Comparison of ENCODE assay signal across 10 cellular contexts in genomic region chr3:8657804-8658311, GRCh38. TPM values are rescaled to one million over a fixed set of nuclear protein-coding genes. Genes with fewer than 3 reads are reported as not detected.
DNase-seq lines count a peak whose midpoint lies in the region; ATAC-seq and TF ChIP-seq lines count a peak whose summit lies in the region.
"Had no signal": no experiment of that assay in that cellular context is flagged by ENCODE, and none has a peak within 500 bp of the region (broad histone marks: within the 10 kb centered on the region; RNA-seq: fewer than 3 reads in every experiment).

No MANE protein-coding gene starts in this region.

- H3K27ac ChIP-seq in DOHH2 (ENCODE audit: low read depth, low read length) (peak overlapping the region; percentile 84), lower lobe of right lung (peak overlapping the region; percentile 34)
- H3K27ac ChIP-seq: SK-N-MC had no signal

- H3K27me3 ChIP-seq in DOHH2 (ENCODE audit: control insufficient read depth, low read length) (no peaks in the 10 kb centered on the region), lower lobe of right lung (ENCODE audit: low read depth) (no peaks in the 10 kb centered on the region)

- H3K4me3 ChIP-seq in DOHH2 (ENCODE audit: low read length) (peak overlapping the region; percentile 43), lower lobe of right lung (no peak overlapping the region)
- H3K4me3 ChIP-seq: SK-N-MC had no signal

- no peaks in the 10 kb centered on the region for H3K79me2 ChIP-seq in DOHH2 (ENCODE audit: control insufficient read depth, low read length)

- no peaks in the 10 kb centered on the region for H4K20me1 ChIP-seq in DOHH2 (ENCODE audit: control insufficient read depth, insufficient read depth, low read depth, low read length)

- H3K36me3 ChIP-seq in DOHH2 (ENCODE audit: control insufficient read depth, low read length) = no peaks in the 10 kb centered on the region
- H3K36me3 ChIP-seq in lower lobe of right lung = no peaks in the 10 kb centered on the region

- H3K9me2 ChIP-seq in DOHH2 (replicated peaks; ENCODE audit: control insufficient read depth, low read length) = no peaks in the 10 kb centered on the region

- intact Hi-C loops in lower lobe of right lung (cut with DNase I) = no loop called here

- no peaks in the 10 kb centered on the region; the same call in 1 of the 2 replicates for H3F3A ChIP-seq in DOHH2 (ENCODE audit: control insufficient read depth, insufficient read depth)

- H3K9me3 ChIP-seq in DOHH2 (ENCODE audit: control insufficient read depth, insufficient read depth, low read length) = no peaks in the 10 kb centered on the region
- no peaks in the 10 kb centered on the region for H3K9me3 ChIP-seq in lower lobe of right lung

- H3K4me1 ChIP-seq in DOHH2 (ENCODE audit: control insufficient read depth, low read length) = peaks cover 65% of the 10 kb centered on the region
- H3K4me1 ChIP-seq in lower lobe of right lung = peaks cover 8% of the 10 kb centered on the region

- peak overlapping the region; percentile 67 for H3K4me2 ChIP-seq in DOHH2 (ENCODE audit: low read length)

- ATAC-seq in GM21723 (IDR thresholded peaks at IDR 0.05; ENCODE audit: unreplicated experiment) (peak; percentile 44), lower lobe of right lung (peak; percentile 30 to 56)

- DNase-seq in NCI-H2029 (lab: John Stamatoyannopoulos, UW) (peak; percentile 42), lower lobe of right lung (no peak), germinal center (ENCODE audit: low spot score) (no peak), NCI-H774 (lab: John Stamatoyannopoulos, UW) (no peak), NCI-H526 treated with DMSO at 0.1 percent for 48 hours (lab: John Stamatoyannopoulos, UW) (no peak)
- DNase-seq in stimulated activated CD4-positive, alpha-beta T cell treated with anti-CD3 and anti-CD28 coated beads, Interleukin-2, amount 100 ng/mL, for 48 hours = no peak
- DNase-seq: CD4-positive, alpha-beta T cell had no signal

- no peak for TF ChIP-seq CTCF in DOHH2 (IDR thresholded peaks at IDR 0.05; ENCODE audit: low read depth, low read length, poor library complexity, severe bottlenecking)
- TF ChIP-seq CTCF in lower lobe of right lung (IDR thresholded peaks at IDR 0.05) = no peak

RNA-seq across cellular contexts. Expression of gene SSUH2, which starts 13.3 kb away (rescaled TPM):
- not detected for total RNA-seq in lower lobe of right lung
- total RNA-seq: CD4-positive, alpha-beta T cell had no signal
